In the genomic region with DNA sequence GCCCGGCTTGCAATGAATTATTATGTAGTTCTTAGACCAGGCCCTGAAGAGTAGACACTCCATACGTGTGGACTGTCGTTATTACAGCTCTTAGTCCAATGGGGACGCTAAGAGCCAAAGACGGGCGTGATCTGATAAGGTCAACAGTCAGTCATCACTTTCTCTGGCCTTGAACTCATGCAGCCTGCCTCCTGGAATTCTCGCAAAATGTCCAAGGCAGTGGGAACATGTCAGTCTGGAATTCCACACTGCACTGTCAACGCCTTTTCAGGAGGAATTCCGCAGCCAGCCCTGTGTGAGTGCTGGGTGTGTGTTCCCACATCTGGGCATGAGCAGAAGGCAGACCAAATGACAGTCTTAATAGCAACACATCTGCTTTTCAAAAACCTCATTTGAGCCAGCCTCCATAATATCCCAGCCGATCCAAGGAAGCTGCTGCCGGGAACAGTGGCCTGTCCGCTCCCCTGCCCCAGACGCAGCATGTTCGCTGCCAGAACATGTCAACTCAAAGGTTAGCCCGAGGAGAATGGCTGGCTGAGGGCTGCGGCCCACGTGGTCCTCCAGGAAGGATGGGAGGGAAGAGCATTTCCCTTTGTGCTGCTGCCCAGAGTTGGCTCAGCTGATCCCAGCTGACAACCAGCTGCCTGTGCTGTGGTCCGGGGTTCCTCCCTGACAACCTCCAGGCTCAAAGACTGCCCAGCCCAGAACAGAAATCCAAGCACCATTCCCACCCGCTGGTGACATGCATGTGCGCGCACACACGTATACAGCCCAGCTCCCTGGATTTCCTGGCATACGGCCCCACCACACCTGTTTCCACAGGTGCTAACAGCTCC, we compare ENCODE assay signal across 12 cellular contexts.
A peak's percentile ranks its signal among the peaks of the same experiment; 100 is the strongest.
DNase-seq lines count a peak whose midpoint lies in the region; ATAC-seq, FAIRE-seq and TF ChIP-seq lines count a peak whose summit lies in the region.
"Had no signal": no experiment of that assay in that cellular context is flagged by ENCODE, and none has a peak within 500 bp of the region (broad histone marks: within the 10 kb centered on the region; RNA-seq: fewer than 3 reads in every experiment).

No MANE protein-coding gene starts in this region.

- H2AFZ ChIP-seq in endothelial cell of umbilical vein (ENCODE audit: low read depth, low read length) (no peak overlapping the region), Karpas-422 (ENCODE audit: low read length) (no peak overlapping the region)

- H3K9me2 ChIP-seq in Karpas-422 (replicated peaks; ENCODE audit: insufficient read depth, low read length) = no peaks in the 10 kb centered on the region

- no CpG with 5 or more reads among the region's 23 CpGs for WGBS in mesendoderm (ENCODE audit: extremely low coverage, insufficient coverage, low lambda C conversion rate)

- ATAC-seq in left colon = peak; percentile 6
- no peak for ATAC-seq in stimulated activated effector memory CD8-positive, alpha-beta T cell treated with anti-CD3 and anti-CD28 coated beads, Interleukin-12 subunit alpha, Interleukin-12 subunit beta, amount 100 ng/mL, for 72 hours

- intact Hi-C loops in endothelial cell of umbilical vein (cut with micrococcal nuclease) = no loop called here
- intact Hi-C loops in left colon (cut with DNase I, micrococcal nuclease) = no loop called here

- no peak overlapping the region for H2BK5ac ChIP-seq in mesendoderm (ENCODE audit: low read length)

- no peaks in the 10 kb centered on the region for H3K4me1 ChIP-seq in endothelial cell of umbilical vein (ENCODE audit: control insufficient read depth, extremely low read depth, insufficient read depth, low read length)
- H3K4me1 ChIP-seq in Karpas-422 (ENCODE audit: low read length) = no peaks in the 10 kb centered on the region
- no peaks in the 10 kb centered on the region for H3K4me1 ChIP-seq in mesendoderm (ENCODE audit: control insufficient read depth, low read depth, low read length)

- H4K20me1 ChIP-seq in endothelial cell of umbilical vein (replicated peaks; ENCODE audit: control insufficient read depth, extremely low read depth, insufficient read depth, low read length) (no peaks in the 10 kb centered on the region), Karpas-422 (ENCODE audit: insufficient read depth, low read depth, low read length) (no peaks in the 10 kb centered on the region; the same call in 1 of the 2 replicates)

- peak; percentile 25 for DNase-seq in ELF-1 (ENCODE audit: low read depth, low spot score)
- peak; percentile 54 for DNase-seq in endothelial cell of umbilical vein (ENCODE audit: low read depth, low spot score)
- DNase-seq in left colon = peak; percentile 15 to 44
- peak; percentile 26 for DNase-seq in retina
- DNase-seq in Karpas-422 = no peak
- DNase-seq in activated naive CD8-positive, alpha-beta T cell treated with anti-CD3 and anti-CD28 coated beads for 36 hours = no peak
- DNase-seq in stimulated activated effector memory CD8-positive, alpha-beta T cell treated with anti-CD3 and anti-CD28 coated beads, Interleukin-12 subunit alpha, Interleukin-12 subunit beta, amount 100 ng/mL, for 72 hours (ENCODE audit: low spot score in 2 of 2) = no peak
- no peak for DNase-seq in mesendoderm
- DNase-seq: activated CD4-positive, alpha-beta T cell treated with anti-CD3 and anti-CD28 coated beads, Interleukin-2, amount 10 ng/mL, durations not matched to agents 24 days and 14 days; activated naive CD4-positive, alpha-beta T cell treated with anti-CD3 and anti-CD28 coated beads, Interleukin-2, amount 50 U/mL, for 16 hours; stimulated activated CD4-positive, alpha-beta T cell treated with anti-CD3 and anti-CD28 coated beads, Interleukin-4, amount 100 ng/mL, for 4 hours had no signal

- no peak for TF ChIP-seq CTCF in endothelial cell of umbilical vein (IDR thresholded peaks at IDR 0.05; ENCODE audit: extremely low read depth in 1 of 2, insufficient read depth in 1 of 2, low read depth in 1 of 2, low read length in 2 of 2)

- no peak overlapping the region for H3K4me3 ChIP-seq in endothelial cell of umbilical vein (replicated peaks in 1 of 3; ENCODE audit: insufficient read depth in 1 of 3, low read depth in 1 of 3, low read length in 3 of 3)
- no peak overlapping the region for H3K4me3 ChIP-seq in Karpas-422 (ENCODE audit: low read length)
- H3K4me3 ChIP-seq in mesendoderm (ENCODE audit: low read length) = no peak overlapping the region

- H3K36me3 ChIP-seq in endothelial cell of umbilical vein (ENCODE audit: control insufficient read depth in 2 of 2, extremely low read depth in 1 of 2, insufficient read depth in 2 of 2, low read length in 2 of 2) (no peaks in the 10 kb centered on the region), Karpas-422 (ENCODE audit: insufficient read depth, low read length) (no peaks in the 10 kb centered on the region), mesendoderm (ENCODE audit: control insufficient read depth, insufficient read depth, low read length) (no peaks in the 10 kb centered on the region)

- H3K9me3 Mint-ChIP-seq in activated naive CD8-positive, alpha-beta T cell treated with anti-CD3 and anti-CD28 coated beads for 36 hours = no peaks in the 10 kb centered on the region
- no peaks in the 10 kb centered on the region for H3K9me3 Mint-ChIP-seq in stimulated activated effector memory CD8-positive, alpha-beta T cell treated with anti-CD3 and anti-CD28 coated beads, Interleukin-12 subunit alpha, Interleukin-12 subunit beta, amount 100 ng/mL, for 72 hours
- H3K9me3 Mint-ChIP-seq: activated CD4-positive, alpha-beta T cell treated with anti-CD3 and anti-CD28 coated beads, Interleukin-2, amount 10 ng/mL, durations not matched to agents 24 days and 14 days had no signal

- H2BK15ac ChIP-seq in mesendoderm (replicated peaks; ENCODE audit: low read depth) = no peak overlapping the region

- H3K23ac ChIP-seq in mesendoderm (ENCODE audit: low read length) = no peak overlapping the region

- H3K4me2 ChIP-seq in endothelial cell of umbilical vein (ENCODE audit: insufficient read depth, low read length) (no peak overlapping the region), Karpas-422 (ENCODE audit: low read depth, low read length, poor library complexity, severe bottlenecking) (no peak overlapping the region), mesendoderm (ENCODE audit: low read length) (no peak overlapping the region)

- H3K27ac Mint-ChIP-seq in activated naive CD8-positive, alpha-beta T cell treated with anti-CD3 and anti-CD28 coated beads for 36 hours = no peak overlapping the region
- no peak overlapping the region for H3K27ac Mint-ChIP-seq in stimulated activated effector memory CD8-positive, alpha-beta T cell treated with anti-CD3 and anti-CD28 coated beads, Interleukin-12 subunit alpha, Interleukin-12 subunit beta, amount 100 ng/mL, for 72 hours
- H3K27ac Mint-ChIP-seq: activated CD4-positive, alpha-beta T cell treated with anti-CD3 and anti-CD28 coated beads, Interleukin-2, amount 10 ng/mL, durations not matched to agents 24 days and 14 days had no signal

- H3K18ac ChIP-seq in mesendoderm (ENCODE audit: low read length) = no peak overlapping the region

- no peaks in the 10 kb centered on the region for H3K79me2 ChIP-seq in endothelial cell of umbilical vein (ENCODE audit: control insufficient read depth, insufficient read depth, low read length)
- no peaks in the 10 kb centered on the region for H3K79me2 ChIP-seq in Karpas-422 (ENCODE audit: low read length)
- no peaks in the 10 kb centered on the region for H3K79me2 ChIP-seq in mesendoderm (ENCODE audit: control insufficient read depth, insufficient read depth, low read length)

- H2AK5ac ChIP-seq in mesendoderm (ENCODE audit: low read length) = no peak overlapping the region

- H3K56ac ChIP-seq in mesendoderm (ENCODE audit: low read length) = no peak overlapping the region

- POLR2A ChIA-PET in endothelial cell of umbilical vein (lab: Charles Lee) = no interaction called here

- H3K9me3 ChIP-seq in endothelial cell of umbilical vein (replicated peaks; ENCODE audit: control insufficient read depth, insufficient read depth, low read length) (no peaks in the 10 kb centered on the region), Karpas-422 (ENCODE audit: low read length) (no peaks in the 10 kb centered on the region)
- H3K9me3 ChIP-seq: neutrophil had no signal

- H3K27ac ChIP-seq in endothelial cell of umbilical vein (ENCODE audit: insufficient read depth, low read depth, low read length) (no peak overlapping the region), Karpas-422 (ENCODE audit: low read length) (no peak overlapping the region), mesendoderm (ENCODE audit: low read depth, low read length) (no peak overlapping the region)
- H3K27ac ChIP-seq: neutrophil had no signal

- CTCF ChIA-PET in endothelial cell of umbilical vein (lab: Charles Lee) = interaction anchor here (0.9 to 15.4 kb wide), 4 partner anchors 27 to 938 kb away, joined by 3 to 302 read pairs (median 5); no protein-coding TSS in a partner anchor

- H3K79me1 ChIP-seq in mesendoderm (ENCODE audit: low read length) = no peaks in the 10 kb centered on the region

- H3K4me1 Mint-ChIP-seq in activated naive CD8-positive, alpha-beta T cell treated with anti-CD3 and anti-CD28 coated beads for 36 hours = peaks cover 2% of the 10 kb centered on the region
- peaks cover 15% of the 10 kb centered on the region for H3K4me1 Mint-ChIP-seq in stimulated activated effector memory CD8-positive, alpha-beta T cell treated with anti-CD3 and anti-CD28 coated beads, Interleukin-12 subunit alpha, Interleukin-12 subunit beta, amount 100 ng/mL, for 72 hours
- H3K4me1 Mint-ChIP-seq: activated CD4-positive, alpha-beta T cell treated with anti-CD3 and anti-CD28 coated beads, Interleukin-2, amount 10 ng/mL, durations not matched to agents 24 days and 14 days had no signal

- no peak for TF ChIP-seq POLR2A in endothelial cell of umbilical vein (IDR thresholded peaks at IDR 0.05; ENCODE audit: low read depth, low read length)

- no peak overlapping the region for H4K8ac ChIP-seq in mesendoderm (ENCODE audit: low read depth, low read length)

- peak; percentile 28 for FAIRE-seq in endothelial cell of umbilical vein (lab: Jason Lieb, UNC)

- H3K9ac ChIP-seq in endothelial cell of umbilical vein (replicated peaks; ENCODE audit: extremely low read depth, insufficient read depth, low read length) = no peak overlapping the region
- no peak overlapping the region for H3K9ac ChIP-seq in Karpas-422 (ENCODE audit: low read length)
- no peak overlapping the region for H3K9ac ChIP-seq in mesendoderm (ENCODE audit: low read length)

- H3K4ac ChIP-seq in mesendoderm (ENCODE audit: low read depth, low read length) = no peak overlapping the region

- no peak overlapping the region for H2BK120ac ChIP-seq in mesendoderm (ENCODE audit: low read depth, low read length)

- no peaks in the 10 kb centered on the region for H3K27me3 Mint-ChIP-seq in activated naive CD8-positive, alpha-beta T cell treated with anti-CD3 and anti-CD28 coated beads for 36 hours
- H3K27me3 Mint-ChIP-seq: activated CD4-positive, alpha-beta T cell treated with anti-CD3 and anti-CD28 coated beads, Interleukin-2, amount 10 ng/mL, durations not matched to agents 24 days and 14 days had no signal

- dilution Hi-C loops in endothelial cell of umbilical vein (cut with MboI; ENCODE audit: extremely low pct_ligation_motif_present, low sequenced_read_pairs) = no loop called here

- BruUV-seq in endothelial cell of umbilical vein (replicated peaks; lab: Mats Ljungman, UMichigan) = no TSS peak

- no peak overlapping the region for H3K4me3 Mint-ChIP-seq in activated naive CD8-positive, alpha-beta T cell treated with anti-CD3 and anti-CD28 coated beads for 36 hours
- no peak overlapping the region for H3K4me3 Mint-ChIP-seq in stimulated activated effector memory CD8-positive, alpha-beta T cell treated with anti-CD3 and anti-CD28 coated beads, Interleukin-12 subunit alpha, Interleukin-12 subunit beta, amount 100 ng/mL, for 72 hours
- H3K4me3 Mint-ChIP-seq: activated CD4-positive, alpha-beta T cell treated with anti-CD3 and anti-CD28 coated beads, Interleukin-2, amount 10 ng/mL, durations not matched to agents 24 days and 14 days had no signal

- H3K9me1 ChIP-seq in endothelial cell of umbilical vein (replicated peaks; ENCODE audit: control insufficient read depth, extremely low read depth, insufficient read depth, low read length) = no peaks in the 10 kb centered on the region

- no peaks in the 10 kb centered on the region for H3K36me3 Mint-ChIP-seq in activated naive CD8-positive, alpha-beta T cell treated with anti-CD3 and anti-CD28 coated beads for 36 hours
- H3K36me3 Mint-ChIP-seq in stimulated activated effector memory CD8-positive, alpha-beta T cell treated with anti-CD3 and anti-CD28 coated beads, Interleukin-12 subunit alpha, Interleukin-12 subunit beta, amount 100 ng/mL, for 72 hours = no peaks in the 10 kb centered on the region

- no peaks in the 10 kb centered on the region for H3K27me3 ChIP-seq in endothelial cell of umbilical vein (ENCODE audit: control insufficient read depth in 2 of 2, insufficient read depth in 2 of 2, low read length in 2 of 2)
- no peaks in the 10 kb centered on the region for H3K27me3 ChIP-seq in Karpas-422 (ENCODE audit: low read length)
- no peaks in the 10 kb centered on the region for H3K27me3 ChIP-seq in mesendoderm (ENCODE audit: insufficient read depth, low read length, poor library complexity)
- H3K27me3 ChIP-seq: neutrophil had no signal

- no peak overlapping the region for H4K5ac ChIP-seq in mesendoderm (ENCODE audit: low read length)

Comparison
In these comparisons a context has a peak if more than half of its experiments do, and no peak if none do; other contexts are left out.
1. DNase-seq: peak in ELF-1 (single experiment), endothelial cell of umbilical vein (single experiment), left colon (2 of 2) and retina (single experiment); none in Karpas-422 (single experiment), activated naive CD8-positive, alpha-beta T cell treated with anti-CD3 and anti-CD28 coated beads for 36 hours (single experiment), stimulated activated effector memory CD8-positive, alpha-beta T cell treated with anti-CD3 and anti-CD28 coated beads, Interleukin-12 subunit alpha, Interleukin-12 subunit beta, amount 100 ng/mL, for 72 hours (0 of 2) and mesendoderm (single experiment).